1 cellular context compared by ENCODE assay signal in the genomic region with DNA sequence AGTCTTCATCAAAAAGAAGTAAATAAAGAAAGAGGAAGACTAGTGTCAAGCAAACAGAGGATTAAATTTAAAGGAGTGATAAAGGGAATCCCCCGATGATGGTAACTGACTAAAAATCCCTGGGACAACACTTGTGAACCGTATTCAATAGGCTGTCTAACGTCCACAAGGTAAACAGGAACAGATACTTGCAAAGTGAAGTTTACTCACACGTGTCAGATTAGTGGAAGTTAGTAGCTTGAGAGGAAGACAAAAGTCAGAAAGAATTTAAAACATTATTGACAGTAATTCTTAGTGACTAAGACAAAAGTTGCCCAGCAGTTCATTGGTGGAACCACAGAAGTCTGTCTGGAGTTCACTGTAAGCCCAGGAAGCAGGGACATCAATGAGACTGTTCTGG.
A peak's percentile ranks its signal among the peaks of the same experiment; 100 is the strongest.
TF ChIP-seq lines count a peak whose summit lies in the region.

No MANE protein-coding gene starts in this region.

TF ChIP-seq in HepG2, 621 proteins besides CTCF, POLR2A, EP300 and RAD21 (continued from another document and continues in another):
- TF ChIP-seq RERE (CRISPR knock-in tag; IDR thresholded peaks at IDR 0.05; ENCODE audit: low read depth): 0 out of 2 replicates have a peak, but pooled peaks have one; percentile 55
- TF ChIP-seq PAXIP1 (CRISPR knock-in tag; conservative IDR thresholded peaks at IDR 0.05): peak; percentile 49
- TF ChIP-seq TARDBP (CRISPR knock-in tag; IDR thresholded peaks at IDR 0.05): no peak
- TF ChIP-seq PRDM4 (CRISPR knock-in tag; IDR thresholded peaks at IDR 0.05; ENCODE audit: borderline replicate concordance): no peak
- peak; percentile 52; the same call in 1 of the 2 replicates for TF ChIP-seq HDAC1 (CRISPR knock-in tag; IDR thresholded peaks at IDR 0.05)
- TF ChIP-seq, protein P1, sequence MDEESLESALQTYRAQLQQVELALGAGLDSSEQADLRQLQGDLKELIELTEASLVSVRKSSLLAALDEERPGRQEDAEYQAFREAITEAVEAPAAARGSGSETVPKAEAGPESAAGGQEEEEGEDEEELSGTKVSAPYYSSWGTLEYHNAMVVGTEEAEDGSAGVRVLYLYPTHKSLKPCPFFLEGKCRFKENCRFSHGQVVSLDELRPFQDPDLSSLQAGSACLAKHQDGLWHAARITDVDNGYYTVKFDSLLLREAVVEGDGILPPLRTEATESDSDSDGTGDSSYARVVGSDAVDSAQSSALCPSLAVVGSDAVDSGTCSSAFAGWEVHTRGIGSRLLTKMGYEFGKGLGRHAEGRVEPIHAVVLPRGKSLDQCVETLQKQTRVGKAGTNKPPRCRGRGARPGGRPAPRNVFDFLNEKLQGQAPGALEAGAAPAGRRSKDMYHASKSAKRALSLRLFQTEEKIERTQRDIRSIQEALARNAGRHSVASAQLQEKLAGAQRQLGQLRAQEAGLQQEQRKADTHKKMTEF (CRISPR knock-in tag; IDR thresholded peaks at IDR 0.05): peak; percentile 51; the same call in 1 of the 2 replicates
- TF ChIP-seq ZNF83 (CRISPR knock-in tag; IDR thresholded peaks at IDR 0.05; ENCODE audit: borderline replicate concordance): no peak
- peak; percentile 67; the same call in 1 of the 2 replicates for TF ChIP-seq ZNF816 (CRISPR knock-in tag; IDR thresholded peaks at IDR 0.05; ENCODE audit: borderline replicate concordance)
- no peak for TF ChIP-seq ZNF850 (CRISPR knock-in tag; conservative IDR thresholded peaks at IDR 0.05)
- no peak for TF ChIP-seq ZNF326 (CRISPR knock-in tag; IDR thresholded peaks at IDR 0.05; ENCODE audit: borderline replicate concordance)
- TF ChIP-seq ETV5 (CRISPR knock-in tag; IDR thresholded peaks at IDR 0.05; ENCODE audit: borderline replicate concordance): peak; percentile 52; the same call in 1 of the 2 replicates
- TF ChIP-seq XRCC5 (optimal IDR thresholded peaks at IDR 0.05; ENCODE audit: low read length): no peak
- no peak for TF ChIP-seq SAFB2 (CRISPR knock-in tag; IDR thresholded peaks at IDR 0.05; ENCODE audit: borderline replicate concordance, low read depth)
- no peak for TF ChIP-seq ZNF562 (CRISPR knock-in tag; IDR thresholded peaks at IDR 0.05; ENCODE audit: borderline replicate concordance)
- TF ChIP-seq CCDC6 (CRISPR knock-in tag; IDR thresholded peaks at IDR 0.05): no peak
- no peak for TF ChIP-seq KLF16 (CRISPR knock-in tag; IDR thresholded peaks at IDR 0.05)
- no peak for TF ChIP-seq MAX (IDR thresholded peaks at IDR 0.05)
- no peak for TF ChIP-seq SOX13 (IDR thresholded peaks at IDR 0.05)
- TF ChIP-seq SOX13 (CRISPR knock-in tag; conservative IDR thresholded peaks at IDR 0.05 in 1 of 2, IDR thresholded peaks at IDR 0.05 in 1 of 2): peak in 1 of 2 experiments; percentile 93; a peak in 2 of 4 replicates
- TF ChIP-seq GATAD2A (CRISPR knock-in tag; IDR thresholded peaks at IDR 0.05): peak; percentile 77
- TF ChIP-seq SMYD3 (CRISPR knock-in tag; IDR thresholded peaks at IDR 0.05): no peak
- TF ChIP-seq ZBTB8A (CRISPR knock-in tag; IDR thresholded peaks at IDR 0.05; ENCODE audit: borderline replicate concordance, low read depth): no peak
- 0 out of 2 replicates have a peak, but pooled peaks have one; percentile 21 for TF ChIP-seq ZNF3 (CRISPR knock-in tag; IDR thresholded peaks at IDR 0.05)
- no peak for TF ChIP-seq ZFP41 (CRISPR knock-in tag; IDR thresholded peaks at IDR 0.05; ENCODE audit: borderline replicate concordance)
- peak; percentile 78; the same call in 1 of the 2 replicates for TF ChIP-seq HMG20A (CRISPR knock-in tag; IDR thresholded peaks at IDR 0.05; ENCODE audit: borderline replicate concordance)
- TF ChIP-seq NFYB (CRISPR knock-in tag; IDR thresholded peaks at IDR 0.05): no peak
- TF ChIP-seq, protein P2, sequence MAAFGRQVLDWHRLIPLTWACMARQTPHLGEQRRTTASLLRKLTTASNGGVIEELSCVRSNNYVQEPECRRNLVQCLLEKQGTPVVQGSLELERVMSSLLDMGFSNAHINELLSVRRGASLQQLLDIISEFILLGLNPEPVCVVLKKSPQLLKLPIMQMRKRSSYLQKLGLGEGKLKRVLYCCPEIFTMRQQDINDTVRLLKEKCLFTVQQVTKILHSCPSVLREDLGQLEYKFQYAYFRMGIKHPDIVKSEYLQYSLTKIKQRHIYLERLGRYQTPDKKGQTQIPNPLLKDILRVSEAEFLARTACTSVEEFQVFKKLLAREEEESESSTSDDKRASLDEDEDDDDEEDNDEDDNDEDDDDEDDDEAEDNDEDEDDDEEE (CRISPR knock-in tag; IDR thresholded peaks at IDR 0.05): no peak
- TF ChIP-seq REST (IDR thresholded peaks at IDR 0.05; ENCODE audit: borderline replicate concordance in 1 of 2, low read depth in 1 of 2, low read length in 2 of 2): no peak
- TF ChIP-seq ZBTB34 (CRISPR knock-in tag; IDR thresholded peaks at IDR 0.05): no peak
- TF ChIP-seq ZNF33B (CRISPR knock-in tag; IDR thresholded peaks at IDR 0.05): no peak
- no peak for TF ChIP-seq ZNF354B (CRISPR knock-in tag; IDR thresholded peaks at IDR 0.05)
- no peak for TF ChIP-seq SRSF4 (IDR thresholded peaks at IDR 0.05; ENCODE audit: low read depth, low read length, poor library complexity, severe bottlenecking)
- TF ChIP-seq CBX1 (IDR thresholded peaks at IDR 0.05; ENCODE audit: low read depth): no peak
- no peak for TF ChIP-seq ZFP36L2 (CRISPR knock-in tag; IDR thresholded peaks at IDR 0.05)
- no peak for TF ChIP-seq ZNF558 (CRISPR knock-in tag; IDR thresholded peaks at IDR 0.05; ENCODE audit: borderline replicate concordance)
- no peak for TF ChIP-seq ZNF7 (CRISPR knock-in tag; IDR thresholded peaks at IDR 0.05)
- peak; percentile 25; the same call in 1 of the 2 replicates for TF ChIP-seq ZKSCAN8 (CRISPR knock-in tag; IDR thresholded peaks at IDR 0.05; ENCODE audit: borderline replicate concordance)
- TF ChIP-seq BHLHE40 (IDR thresholded peaks at IDR 0.05; ENCODE audit: low read length): peak; percentile 88
- peak; percentile 65; the same call in 1 of the 2 replicates for TF ChIP-seq RELA (CRISPR knock-in tag; IDR thresholded peaks at IDR 0.05)
- no peak for TF ChIP-seq POLR2AphosphoS2 (IDR thresholded peaks at IDR 0.05; ENCODE audit: low read depth, low read length)
